Comparison of ENCODE assay signal across 8 cellular contexts in genomic region chr12:82574191-82574590, GRCh38.
"Had no signal": no experiment of that assay in that cellular context is flagged by ENCODE, and none has a peak within 500 bp of the region (broad histone marks: within the 10 kb centered on the region; RNA-seq: fewer than 3 reads in every experiment).

No MANE protein-coding gene starts in this region.

- H3K4me3 ChIP-seq: GM23248, HAP-1 had no signal

- H3K27ac ChIP-seq: GM23248, HL-60 had no signal

- FAIRE-seq: HepG2 had no signal

- H2AFZ ChIP-seq: GM23248 had no signal

- ATAC-seq: HCT116, HepG2 had no signal

- H3K9ac ChIP-seq: GM23248 had no signal

- H3K36me3 ChIP-seq: HAP-1 had no signal

- H3K4me1 ChIP-seq: HAP-1 had no signal

- H3K9me3 ChIP-seq: HAP-1 had no signal

- DNase-seq: GM23248, GOT3, H7, HFFc6 had no signal
